Comparison of ENCODE assay signal across 22 cellular contexts in genomic region chr2:171852489-171852888, GRCh38. TPM values are rescaled to one million over a fixed set of nuclear protein-coding genes. Genes with fewer than 3 reads are reported as not detected.
DNase-seq lines count a peak whose midpoint lies in the region; TF ChIP-seq lines count a peak whose summit lies in the region.
"Had no signal": no experiment of that assay in that cellular context is flagged by ENCODE, and none has a peak within 500 bp of the region (broad histone marks: within the 10 kb centered on the region; RNA-seq: fewer than 3 reads in every experiment).

No MANE protein-coding gene starts in this region.

- CTCF ChIA-PET in HEK293 (lab: Yijun Ruan, JAX), result no interaction called here

- POLR2A ChIA-PET in HEK293 (lab: Yijun Ruan, JAX), result no interaction called here

- peaks cover 0 to 15% of the 10 kb centered on the region in 2 experiments; a peak in 1 of 3 replicates for H3K36me3 ChIP-seq in HEK293 (ENCODE audit: control insufficient read depth in 2 of 2, insufficient read depth in 1 of 2, low read length in 2 of 2)

- DNase-seq in AG10803 (ENCODE audit: low read depth), result peak; percentile 11
- peak; percentile 6 for DNase-seq in fibroblast of the aortic adventitia (ENCODE audit: low read depth)
- no peak for DNase-seq in LoVo (ENCODE audit: low spot score)
- DNase-seq in NCI-H1092 treated with DMSO at 0.1 percent for 48 hours (lab: John Stamatoyannopoulos, UW), result no peak
- no peak for DNase-seq in AML-193 (lab: John Stamatoyannopoulos, UW)
- no peak for DNase-seq in G401 (ENCODE audit: low spot score)
- DNase-seq: Caco-2; CD4-positive, alpha-beta memory T cell; DMS 273 treated with DMSO at 0.1 percent for 48 hours; DMS79 treated with DMSO at 0.1 percent for 48 hours; GM23248; H9; NCI-H1105 treated with DMSO at 0.1 percent for 48 hours; NCI-H2081; NCI-H446 treated with DMSO at 0.1 percent for 48 hours; NCI-H526 treated with DMSO at 0.1 percent for 48 hours; PC-3; SHP77 had no signal

- in situ Hi-C loops in G401 (cut with HindIII; ENCODE audit: low sequenced_read_pairs), result no loop called here

- H3K9me3 ChIP-seq in HEK293 (ENCODE audit: control insufficient read depth, insufficient read depth, low read depth, low read length), result no peaks in the 10 kb centered on the region
- H3K9me3 ChIP-seq: BLaER1 treated with 17β-estradiol and CSF1 and Interleukin-3, amounts not matched to agents 10 nM and 100 nM; Caco-2 had no signal

- H3K4me1 ChIP-seq in HEK293 (ENCODE audit: control insufficient read depth, insufficient read depth, low read length), result peaks cover 3% of the 10 kb centered on the region; the same call in 1 of the 2 replicates
- H3K4me1 ChIP-seq: Caco-2 had no signal

- H3K27ac ChIP-seq in HEK293 (ENCODE audit: extremely low read depth, low read depth, low read length), result no peak overlapping the region
- H3K27ac ChIP-seq in VCaP, result peak overlapping the region; percentile 26; the same call in 1 of the 2 replicates
- H3K27ac ChIP-seq: BLaER1 treated with 17β-estradiol and CSF1 and Interleukin-3, amounts not matched to agents 10 nM and 100 nM; GM23248 had no signal

- no peak overlapping the region for H3K4me3 ChIP-seq in AG10803 (ENCODE audit: low read length)
- no peak overlapping the region for H3K4me3 ChIP-seq in HEK293 (ENCODE audit: low read depth, low read length)
- H3K4me3 ChIP-seq in fibroblast of the aortic adventitia (ENCODE audit: low read depth, low read length), result no peak overlapping the region
- H3K4me3 ChIP-seq: BLaER1 treated with 17β-estradiol and CSF1 and Interleukin-3, amounts not matched to agents 10 nM and 100 nM; GM23248; K562 had no signal

- TF ChIP-seq CTCF in AG10803 (conservative IDR thresholded peaks at IDR 0.05; ENCODE audit: low read length) (no peak), HEK293 (tag by site-specific recombination; IDR thresholded peaks at IDR 0.05) (no peak), VCaP (conservative IDR thresholded peaks at IDR 0.05) (no peak), fibroblast of the aortic adventitia (IDR thresholded peaks at IDR 0.05; ENCODE audit: insufficient read depth, low read length) (no peak)

TF ChIP-seq in HEK293, 187 proteins besides CTCF, POLR2A, EP300 and RAD21:
- no peak for TF ChIP-seq ZNF23 (tag by site-specific recombination; IDR thresholded peaks at IDR 0.05; ENCODE audit: borderline replicate concordance)
- TF ChIP-seq PRDM6 (tag by site-specific recombination; IDR thresholded peaks at IDR 0.05), result peak; percentile 33

RNA-seq across cellular contexts. Expression of gene SLC25A12, which starts 41.6 kb away (rescaled TPM):
- 17.1 and 23.0 TPM in 2 replicates for total RNA-seq in fibroblast of the aortic adventitia (ENCODE audit: low replicate concordance)
- total RNA-seq in G401 (2014; rRNA removed; shearing (Covaris generic)), result 24.5 and 24.7 TPM in 2 replicates

Comparison
In these comparisons a context has a peak if more than half of its experiments do, and no peak if none do; other contexts are left out.
1. DNase-seq: peak in AG10803 (single experiment) and fibroblast of the aortic adventitia (single experiment); none in LoVo (single experiment), NCI-H1092 treated with DMSO at 0.1 percent for 48 hours (single experiment), AML-193 (0 of 2) and G401 (single experiment).